8 cellular contexts compared by ENCODE assay signal in the genomic region with DNA sequence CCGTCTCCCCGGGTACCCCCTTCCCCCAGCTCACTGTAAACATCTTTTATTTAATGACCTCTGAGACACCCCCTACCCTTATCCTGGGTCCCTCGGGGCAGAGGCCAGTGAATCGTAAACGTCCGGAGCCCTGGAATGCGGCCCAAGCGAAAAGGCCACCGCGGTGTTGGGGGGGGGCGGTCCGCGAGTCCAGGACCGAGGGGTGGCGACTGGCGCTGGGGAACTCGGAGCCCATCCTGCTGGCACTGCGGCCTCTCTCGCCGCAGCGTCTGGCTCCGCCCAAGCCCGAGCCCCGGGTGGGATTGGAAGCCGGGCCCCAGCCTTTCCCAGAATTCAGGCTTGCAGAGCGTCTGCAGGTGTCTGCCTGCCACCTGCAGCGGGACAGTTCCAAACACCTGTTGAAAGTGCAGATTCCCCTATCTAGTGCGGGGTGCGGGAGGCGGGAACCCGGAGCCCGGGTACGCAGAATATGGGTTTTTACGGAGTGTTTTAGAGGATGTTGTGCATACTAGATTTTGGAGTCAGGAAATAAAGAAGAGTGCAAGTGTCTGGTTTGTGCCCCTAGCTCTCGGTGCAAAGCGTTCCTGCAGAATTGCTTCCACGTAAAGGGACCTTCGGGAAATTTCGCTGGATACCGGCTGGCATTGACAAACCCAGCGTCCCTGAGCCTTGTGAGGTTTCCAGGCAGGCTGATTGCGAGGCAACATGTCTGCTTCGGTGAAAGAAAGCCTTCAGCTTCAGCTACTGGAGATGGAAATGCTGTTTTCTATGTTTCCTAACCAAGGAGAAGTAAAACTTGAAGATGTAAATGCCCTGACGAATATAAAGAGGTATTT. TPM values are rescaled to one million over a fixed set of nuclear protein-coding genes. Genes with fewer than 3 reads are reported as not detected.
DNase-seq lines count a peak whose midpoint lies in the region; ATAC-seq, FAIRE-seq and TF ChIP-seq lines count a peak whose summit lies in the region.

No MANE protein-coding gene starts in this region.

- H4K20me1 ChIP-seq in neural cell (ENCODE audit: insufficient read depth): no peaks in the 10 kb centered on the region

- peaks cover 12% of the 10 kb centered on the region for H3K79me2 ChIP-seq in neural cell (replicated peaks; ENCODE audit: insufficient read depth, low read length)

- no peak for FAIRE-seq in A549 (lab: Jason Lieb, UNC)
- no peak for FAIRE-seq in frontal cortex (lab: Jason Lieb, UNC)

- H3K36me3 ChIP-seq in neural cell (ENCODE audit: insufficient read depth, low read length): peaks cover 6% of the 10 kb centered on the region

- TF ChIP-seq POLR2A in A549 (IDR thresholded peaks at IDR 0.05; ENCODE audit: low read length): no peak

- TF ChIP-seq RAD21 in A549 (conservative IDR thresholded peaks at IDR 0.05 in 1 of 2, IDR thresholded peaks at IDR 0.05 in 1 of 2) (no peak), neural cell (conservative IDR thresholded peaks at IDR 0.05) (no peak)

- H3F3A ChIP-seq in neural cell (ENCODE audit: insufficient read depth, low read length, poor library complexity, severe bottlenecking): no peaks in the 10 kb centered on the region

- peak; percentile 65 to 82 for ATAC-seq in A549
- peak; percentile 39 for ATAC-seq in HG02943 (IDR thresholded peaks at IDR 0.05; ENCODE audit: low read depth, unreplicated experiment)
- no peak for ATAC-seq in HG03469 (IDR thresholded peaks at IDR 0.05; ENCODE audit: unreplicated experiment)

- TF ChIP-seq CTCF in A549 (IDR thresholded peaks at IDR 0.05) (no peak), GM12875 (IDR thresholded peaks at IDR 0.05; ENCODE audit: borderline replicate concordance, insufficient read depth, low read depth, low read length) (no peak), neural cell (IDR thresholded peaks at IDR 0.05; ENCODE audit: poor library complexity, severe bottlenecking) (no peak)

- H3K9ac ChIP-seq in neural cell (ENCODE audit: low read length): peak overlapping the region; percentile 73

- H3K9me2 ChIP-seq in neural cell (ENCODE audit: insufficient read depth, low read length): no peaks in the 10 kb centered on the region

- CTCF ChIA-PET in A549 (lab: Yijun Ruan, JAX): interaction anchor here (1.5 to 2.4 kb wide), 2 partner anchors 21 to 128 kb away, joined by 4 to 9 read pairs; partner anchors contain the start of gene UBE3D

- H3K4me1 ChIP-seq in A549: peaks cover 6% of the 10 kb centered on the region; the same call in 1 of the 3 replicates

- H3K4me3 ChIP-seq in A549 (peak overlapping the region; percentile 90), GM12875 (ENCODE audit: low read depth, low read length) (peak overlapping the region; percentile 96), neural cell (ENCODE audit: low read length) (peak overlapping the region; percentile 92)

- POLR2A ChIA-PET in A549 (lab: Yijun Ruan, JAX): interaction anchor here (0.6 to 1.0 kb wide), 2 partner anchors 10 to 25 kb away, joined by 3 read pairs; no protein-coding TSS in a partner anchor

- TF ChIP-seq EP300 in A549 (IDR thresholded peaks at IDR 0.05) (no peak), neural cell (conservative IDR thresholded peaks at IDR 0.05; ENCODE audit: poor library complexity, severe bottlenecking) (no peak)

- WGBS in A549 (ENCODE audit: missing lambda C conversion rate): 19% methylated on average over 19 of the region's 44 CpGs

- peaks cover 4% of the 10 kb centered on the region for H3K27me3 ChIP-seq in neural cell (ENCODE audit: insufficient read depth, low read depth, low read length)

- H3K4me2 ChIP-seq in A549 (peak overlapping the region; percentile 89), neural cell (ENCODE audit: low read length) (peak overlapping the region; percentile 97)

- peak; percentile 18 to 53 for DNase-seq in A549 (ENCODE audit: low read depth in 1 of 2, low spot score in 1 of 2)
- peak; percentile 76 for DNase-seq in NCI-H774 (lab: John Stamatoyannopoulos, UW)
- DNase-seq in activated gamma-delta T cell (lab: John Stamatoyannopoulos, UW): peak; percentile 19
- peak; percentile 52 to 58 for DNase-seq in frontal cortex (ENCODE audit: low spot score in 2 of 2)

- peak overlapping the region; percentile 44 for H2AFZ ChIP-seq in neural cell (ENCODE audit: low read depth, low read length)

- H3K27ac ChIP-seq in A549 (peak overlapping the region; percentile 82 to 95), neural cell (ENCODE audit: low read length) (no peak overlapping the region)

- no peaks in the 10 kb centered on the region for H3K9me3 ChIP-seq in A549
- H3K9me3 ChIP-seq in neural cell (ENCODE audit: low read length): no peaks in the 10 kb centered on the region

TF ChIP-seq in A549, 52 proteins besides CTCF, POLR2A, EP300 and RAD21:
- TF ChIP-seq RCOR1 (IDR thresholded peaks at IDR 0.05; ENCODE audit: low read depth, low read length): no peak
- no peak for TF ChIP-seq ZNF302 (CRISPR knock-in tag; IDR thresholded peaks at IDR 0.05)
- TF ChIP-seq ZC3H11A (IDR thresholded peaks at IDR 0.05): no peak
- no peak for TF ChIP-seq KDM1A (IDR thresholded peaks at IDR 0.05; ENCODE audit: low read depth)
- no peak for TF ChIP-seq GATA3 (IDR thresholded peaks at IDR 0.05; ENCODE audit: borderline replicate concordance)

TF ChIP-seq in neural cell, 6 proteins besides CTCF, POLR2A, EP300 and RAD21:
- TF ChIP-seq TAF1 (IDR thresholded peaks at IDR 0.05; ENCODE audit: low read depth) (no peak), MXI1 (conservative IDR thresholded peaks at IDR 0.05; ENCODE audit: poor library complexity, severe bottlenecking) (no peak), SMC3 (conservative IDR thresholded peaks at IDR 0.05; ENCODE audit: poor library complexity) (no peak), REST (IDR thresholded peaks at IDR 0.05; ENCODE audit: borderline replicate concordance) (no peak)

RNA-seq across cellular contexts. Expression of gene RWDD2A, which starts 0.8 kb away (rescaled TPM):
- polyA plus RNA-seq in A549 (2011; rRNA removed) (4.2 and 4.7 TPM in 2 replicates), A549 (2017; fragmentation: RNase III; extraction: RNeasy Plus Mini Kit Qiagen cat#74134 plus additional on column Dnase treatment) (1.7 to 2.2 TPM (median 1.9 TPM) in 3 replicates), neural cell (6.3 and 6.6 TPM in 2 replicates)
- 0.66 and 0.80 TPM in 2 replicates for polyA plus RNA-seq in A549 (2012; cell fraction: cytosol; rRNA removed)
- polyA plus RNA-seq in A549 (2012; cell fraction: nucleus; rRNA removed): 0.43 and 0.73 TPM in 2 replicates
- polyA minus RNA-seq in A549 (2011; rRNA and poly(A)+ RNA removed): 2.4 and 2.5 TPM in 2 replicates
- total RNA-seq in frontal cortex: 11.4 TPM
- 5.4 and 6.0 TPM in 2 replicates for polyA minus RNA-seq in neural cell

RNA-seq across cellular contexts. Expression of gene PGM3, which starts 0.9 kb away (rescaled TPM):
- 43.3 and 51.7 TPM in 2 replicates for polyA plus RNA-seq in A549 (2011; rRNA removed)
- 10.3 and 10.4 TPM in 2 replicates for polyA plus RNA-seq in A549 (2012; cell fraction: cytosol; rRNA removed)
- 5.5 and 6.1 TPM in 2 replicates for polyA plus RNA-seq in A549 (2012; cell fraction: nucleus; rRNA removed)
- polyA plus RNA-seq in A549 (2017; fragmentation: RNase III; extraction: RNeasy Plus Mini Kit Qiagen cat#74134 plus additional on column Dnase treatment): 37.3 to 42.5 TPM (median 40.2 TPM) in 3 replicates
- polyA minus RNA-seq in A549 (2011; rRNA and poly(A)+ RNA removed): 40.8 and 44.0 TPM in 2 replicates
- total RNA-seq in frontal cortex: 40.8 TPM
- 30.6 and 198 TPM in 2 replicates for polyA plus RNA-seq in neural cell
- polyA minus RNA-seq in neural cell: 31.4 and 32.0 TPM in 2 replicates

Comparison
In these comparisons a context has a peak if more than half of its experiments do, and no peak if none do; other contexts are left out.
1. DNase-seq: peak in every context shown above with its lines; median percentile 76 in NCI-H774; 55 in frontal cortex; 36 in A549; 19 in activated gamma-delta T cell.